Comparison of ENCODE assay signal across 8 cellular contexts in the genomic region with DNA sequence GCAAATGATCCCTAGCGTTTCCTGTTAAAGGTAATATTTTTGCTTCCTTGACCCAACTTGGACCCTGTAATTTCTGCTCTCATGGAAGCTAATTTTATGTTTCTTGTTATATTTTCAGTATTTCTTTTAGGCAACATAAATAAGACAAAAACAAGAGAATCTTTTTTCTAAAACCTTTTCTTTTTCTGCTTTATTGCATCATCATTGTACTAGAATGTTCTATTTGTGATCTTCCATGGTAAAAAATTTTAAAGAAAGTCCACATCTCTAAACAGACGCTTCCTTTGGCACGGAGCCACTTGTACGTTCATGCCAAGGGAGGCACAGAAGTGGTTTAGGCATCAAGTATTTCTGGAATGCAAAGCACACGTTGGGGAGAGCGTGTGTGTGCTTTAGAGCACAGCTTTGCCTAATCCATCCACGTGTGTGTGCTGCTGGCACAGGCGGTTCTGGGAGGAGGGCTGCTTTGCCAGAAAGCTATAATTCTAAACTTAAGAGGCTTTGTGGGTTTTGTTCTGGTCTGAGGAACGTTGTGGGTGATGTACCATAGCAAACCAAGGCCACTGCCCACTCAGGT.
DNase-seq lines count a peak whose midpoint lies in the region; ATAC-seq and TF ChIP-seq lines count a peak whose summit lies in the region.

No MANE protein-coding gene starts in this region.

- peak; percentile 9 for ATAC-seq in GM21423 (IDR thresholded peaks at IDR 0.05; ENCODE audit: unreplicated experiment)
- ATAC-seq in sciatic nerve = peak; percentile 78
- no peak for ATAC-seq in HG03095 (IDR thresholded peaks at IDR 0.05; ENCODE audit: unreplicated experiment)
- no peak for ATAC-seq in GM21576 (IDR thresholded peaks at IDR 0.05; ENCODE audit: unreplicated experiment)
- ATAC-seq in GM21529 (IDR thresholded peaks at IDR 0.05; ENCODE audit: unreplicated experiment) = no peak

- peak; percentile 58 for DNase-seq in SHP77 treated with DMSO at 0.1 percent for 48 hours (lab: John Stamatoyannopoulos, UW)
- peak; percentile 97 for DNase-seq in fibroblast of the aortic adventitia (ENCODE audit: low read depth)
- DNase-seq in sciatic nerve (ENCODE audit: low spot score) = peak; percentile 69
- no peak for DNase-seq in GM20000 (ENCODE audit: low spot score)

- TF ChIP-seq CTCF in fibroblast of the aortic adventitia (IDR thresholded peaks at IDR 0.05; ENCODE audit: insufficient read depth, low read length) (no peak), GM20000 (IDR thresholded peaks at IDR 0.05; ENCODE audit: extremely low read depth, missing control alignments) (no peak)

- H3K4me3 ChIP-seq in fibroblast of the aortic adventitia (ENCODE audit: low read depth, low read length) = no peak overlapping the region

- intact Hi-C loops in sciatic nerve (cut with DNase I) = no loop called here

Comparison
In these comparisons a context has a peak if more than half of its experiments do, and no peak if none do; other contexts are left out.
1. ATAC-seq: peak in GM21423 (single experiment) and sciatic nerve (single experiment); none in HG03095 (single experiment), GM21576 (single experiment) and GM21529 (single experiment).